23 cellular contexts compared by ENCODE assay signal in genomic region chr5:162444129-162444762, GRCh38.
"Had no signal": no experiment of that assay in that cellular context is flagged by ENCODE, and none has a peak within 500 bp of the region (broad histone marks: within the 10 kb centered on the region; RNA-seq: fewer than 3 reads in every experiment).

No MANE protein-coding gene starts in this region.

- ATAC-seq: natural killer cell; right lobe of liver; stimulated activated effector memory CD8-positive, alpha-beta T cell treated with anti-CD3 and anti-CD28 coated beads, Interleukin-12 subunit alpha, Interleukin-12 subunit beta, amount 100 ng/mL, for 72 hours had no signal

- H3K9ac ChIP-seq: neural progenitor cell had no signal

- H3K27me3 ChIP-seq: neural progenitor cell, ovary, right atrium auricular region, right lobe of liver, stomach, testis, thyroid gland, transverse colon, upper lobe of left lung, vagina had no signal

- H3K27ac ChIP-seq: left ventricle myocardium inferior, neural progenitor cell, ovary, right atrium auricular region, right lobe of liver, stomach, testis, thyroid gland, transverse colon, upper lobe of left lung, vagina had no signal

- H3K9me3 ChIP-seq: left ventricle myocardium inferior, ovary, right atrium auricular region, right lobe of liver, stomach, testis, thyroid gland, transverse colon, upper lobe of left lung, vagina had no signal

- H3K4me2 ChIP-seq: neural progenitor cell, smooth muscle cell had no signal

- DNase-seq: islet precursor cell; left ventricle myocardium inferior; mesendoderm; naive B cell; natural killer cell; nephron progenitor cell; ovary; right lobe of liver; stimulated activated CD4-positive, alpha-beta T cell treated with anti-CD3 and anti-CD28 coated beads, Interleukin-12 subunit alpha, Interleukin-12 subunit beta, amount 100 ng/mL, for 4 hours; stimulated activated CD4-positive, alpha-beta T cell treated with anti-CD3 and anti-CD28 coated beads, Interleukin-15, amount 100 ng/mL, for 24 hours; stimulated activated CD4-positive, alpha-beta T cell treated with anti-CD3 and anti-CD28 coated beads, Interleukin-2, amount 100 ng/mL, for 24 hours; stimulated activated CD4-positive, alpha-beta T cell treated with anti-CD3 and anti-CD28 coated beads, Interleukin-4, amount 100 ng/mL, for 24 hours; stomach; testis; thyroid gland; transverse colon had no signal

- H3K36me3 ChIP-seq: left ventricle myocardium inferior, neural progenitor cell, ovary, right atrium auricular region, right lobe of liver, stomach, thyroid gland, transverse colon, upper lobe of left lung, vagina had no signal

- H3K4me3 ChIP-seq: left ventricle myocardium inferior, lung, neural progenitor cell, ovary, right atrium auricular region, right lobe of liver, smooth muscle cell, stomach, testis, thyroid gland, transverse colon, upper lobe of left lung, vagina had no signal

- H3K4me1 ChIP-seq: left ventricle myocardium inferior, neural progenitor cell, right atrium auricular region, right lobe of liver, stomach, testis, thyroid gland, transverse colon, upper lobe of left lung, vagina had no signal
